In the genomic region with DNA sequence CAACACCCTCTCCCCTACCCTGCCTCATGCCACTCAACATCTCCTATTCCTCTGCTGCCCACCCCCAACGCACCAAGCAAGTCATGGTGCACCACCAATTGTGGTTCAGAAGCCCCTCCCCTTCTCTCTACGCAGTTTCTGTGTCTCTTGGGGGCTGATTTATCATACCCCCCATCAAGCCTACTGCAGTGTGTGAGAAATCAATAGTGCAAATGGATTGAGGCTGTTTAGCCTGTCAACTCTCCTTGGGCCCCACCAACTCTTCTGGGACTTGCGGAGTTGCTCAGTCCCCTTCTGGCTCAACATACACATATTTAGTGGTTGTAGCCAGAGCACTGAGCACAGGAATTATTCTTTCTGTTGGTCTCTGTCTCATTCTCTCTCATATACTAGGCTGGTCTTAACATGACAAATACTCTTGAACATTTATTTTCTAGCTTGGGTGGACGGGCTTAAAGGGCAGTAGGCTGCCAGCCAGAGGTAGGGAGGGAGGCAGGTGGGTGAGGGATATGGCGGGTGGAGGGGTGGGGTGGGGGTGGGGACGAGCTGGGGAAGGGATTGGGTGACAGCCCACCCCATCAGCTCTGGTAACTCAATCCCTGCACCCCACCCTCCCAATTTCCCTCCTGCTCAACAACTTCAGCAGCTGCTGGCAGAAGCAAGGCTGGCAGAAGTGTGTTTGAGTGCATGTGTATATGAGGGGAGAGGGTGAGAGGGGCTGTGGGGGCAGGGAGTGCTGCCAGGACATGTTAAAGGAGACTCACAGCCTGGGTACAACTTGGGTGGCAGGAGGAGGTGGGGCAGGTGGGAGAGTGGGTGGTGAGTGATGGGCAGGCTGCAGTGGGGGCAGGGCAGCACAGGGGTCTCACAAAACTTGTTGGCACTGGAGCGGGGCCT, we compare ENCODE assay signal across 10 cellular contexts. TPM values are rescaled to one million over a fixed set of nuclear protein-coding genes. Genes with fewer than 3 reads are reported as not detected.
A peak's percentile ranks its signal among the peaks of the same experiment; 100 is the strongest.
DNase-seq lines count a peak whose midpoint lies in the region; ATAC-seq and TF ChIP-seq lines count a peak whose summit lies in the region.
"Had no signal": no experiment of that assay in that cellular context is flagged by ENCODE, and none has a peak within 500 bp of the region (broad histone marks: within the 10 kb centered on the region; RNA-seq: fewer than 3 reads in every experiment).

No MANE protein-coding gene starts in this region.

- H3K9me3 Mint-ChIP-seq in CD14-positive monocyte (peaks cover 0 to 2% (median 0%) of the 10 kb centered on the region in 7 donors), nephron (no peaks in the 10 kb centered on the region), endothelial cell (ENCODE audit: unreplicated experiment) (no peaks in the 10 kb centered on the region)
- no peaks in the 10 kb centered on the region for H3K9me3 Mint-ChIP-seq in activated T-helper 2 cell treated with anti-CD3 and anti-CD28 coated beads, Interferon-gamma antibody, Interleukin-2, Interleukin-4, amounts not matched to agents 10 μg/mL and 5 μg/mL and 100 μg/mL, durations not matched to agents 14 hours and 24 hours and 36 hours
- H3K9me3 Mint-ChIP-seq: naive B cell had no signal

- peak overlapping the region; percentile 69 to 97 (median 84) for H3K27ac Mint-ChIP-seq in CD14-positive monocyte
- H3K27ac Mint-ChIP-seq in activated T-helper 2 cell treated with anti-CD3 and anti-CD28 coated beads, Interferon-gamma antibody, Interleukin-2, Interleukin-4, amounts not matched to agents 10 μg/mL and 5 μg/mL and 100 μg/mL, durations not matched to agents 14 hours and 24 hours and 36 hours = peak overlapping the region; percentile 33
- H3K27ac Mint-ChIP-seq in nephron = peak overlapping the region in 2 of 3 experiments; percentile 39 to 94
- no peak overlapping the region for H3K27ac Mint-ChIP-seq in endothelial cell (ENCODE audit: unreplicated experiment)

- intact Hi-C loops in CD14-positive monocyte (cut with micrococcal nuclease) = loop anchor here in 1 of 2 donors (2.0 kb wide), 1 partner anchor 39 kb away; no protein-coding TSS in a partner anchor
- intact Hi-C loops in activated T-helper 2 cell treated with anti-CD3 and anti-CD28 coated beads, Interferon-gamma antibody, Interleukin-2, Interleukin-4, amounts not matched to agents 10 μg/mL and 5 μg/mL and 100 μg/mL, durations not matched to agents 14 hours and 24 hours and 36 hours (cut with micrococcal nuclease) = no loop called here

- peaks cover 0 to 14% (median 8%) of the 10 kb centered on the region in 3 donors for H3K27me3 Mint-ChIP-seq in CD14-positive monocyte (ENCODE audit: low read depth in 3 of 3)
- no peaks in the 10 kb centered on the region for H3K27me3 Mint-ChIP-seq in activated T-helper 2 cell treated with anti-CD3 and anti-CD28 coated beads, Interferon-gamma antibody, Interleukin-2, Interleukin-4, amounts not matched to agents 10 μg/mL and 5 μg/mL and 100 μg/mL, durations not matched to agents 14 hours and 24 hours and 36 hours (ENCODE audit: low read depth)
- no peaks in the 10 kb centered on the region for H3K27me3 Mint-ChIP-seq in nephron (ENCODE audit: low read depth)
- peaks cover 14% of the 10 kb centered on the region for H3K27me3 Mint-ChIP-seq in endothelial cell (ENCODE audit: unreplicated experiment)
- H3K27me3 Mint-ChIP-seq: naive B cell had no signal

- H3K36me3 Mint-ChIP-seq in CD14-positive monocyte (peaks cover 4 to 7% of the 10 kb centered on the region in 2 donors), nephron (ENCODE audit: low read depth) (no peaks in the 10 kb centered on the region), endothelial cell (ENCODE audit: low read depth, unreplicated experiment) (no peaks in the 10 kb centered on the region)
- H3K36me3 Mint-ChIP-seq in activated T-helper 2 cell treated with anti-CD3 and anti-CD28 coated beads, Interferon-gamma antibody, Interleukin-2, Interleukin-4, amounts not matched to agents 10 μg/mL and 5 μg/mL and 100 μg/mL, durations not matched to agents 14 hours and 24 hours and 36 hours (ENCODE audit: low read depth) = no peaks in the 10 kb centered on the region
- H3K36me3 Mint-ChIP-seq: naive B cell had no signal

- DNase-seq in CD14-positive monocyte (ENCODE audit: low spot score) = no peak
- DNase-seq in NCI-H1092 (lab: John Stamatoyannopoulos, UW) = peak; percentile 78
- DNase-seq in activated T-helper 2 cell treated with anti-CD3 and anti-CD28 coated beads, Interferon-gamma antibody, Interleukin-2, Interleukin-4, amounts not matched to agents 10 μg/mL and 5 μg/mL and 100 μg/mL, durations not matched to agents 14 hours and 24 hours and 36 hours (ENCODE audit: low spot score) = no peak
- no peak for DNase-seq in omental fat pad (ENCODE audit: low spot score)
- no peak for DNase-seq in endothelial cell (ENCODE audit: low spot score)

- ATAC-seq in GM18511 (IDR thresholded peaks at IDR 0.05; ENCODE audit: unreplicated experiment) (no peak), omental fat pad (ENCODE audit: low FRiP score) (no peak), HG03520 (IDR thresholded peaks at IDR 0.05; ENCODE audit: unreplicated experiment) (no peak)

- H3K4me3 Mint-ChIP-seq in CD14-positive monocyte (no peak overlapping the region), nephron (peak overlapping the region in 2 of 3 experiments; percentile 48 to 65), endothelial cell (ENCODE audit: unreplicated experiment) (no peak overlapping the region)
- H3K4me3 Mint-ChIP-seq in activated T-helper 2 cell treated with anti-CD3 and anti-CD28 coated beads, Interferon-gamma antibody, Interleukin-2, Interleukin-4, amounts not matched to agents 10 μg/mL and 5 μg/mL and 100 μg/mL, durations not matched to agents 14 hours and 24 hours and 36 hours (ENCODE audit: low read depth) = no peak overlapping the region

- H3K4me1 Mint-ChIP-seq in CD14-positive monocyte = peaks cover 36% of the 10 kb centered on the region
- peaks cover 40% of the 10 kb centered on the region for H3K4me1 Mint-ChIP-seq in activated T-helper 2 cell treated with anti-CD3 and anti-CD28 coated beads, Interferon-gamma antibody, Interleukin-2, Interleukin-4, amounts not matched to agents 10 μg/mL and 5 μg/mL and 100 μg/mL, durations not matched to agents 14 hours and 24 hours and 36 hours (ENCODE audit: low read depth)
- peaks cover 17% of the 10 kb centered on the region for H3K4me1 Mint-ChIP-seq in nephron
- H3K4me1 Mint-ChIP-seq in endothelial cell (ENCODE audit: unreplicated experiment) = peaks cover 55% of the 10 kb centered on the region

- TF ChIP-seq CTCF in CD14-positive monocyte (IDR thresholded peaks at IDR 0.05) (no peak), nephron (IDR thresholded peaks at IDR 0.05; ENCODE audit: unreplicated experiment in 3 of 3) (no peak), omental fat pad (IDR thresholded peaks at IDR 0.05) (no peak), endothelial cell (IDR thresholded peaks at IDR 0.05; ENCODE audit: unreplicated experiment) (no peak)

RNA-seq across cellular contexts. Expression of a gene that starts 4.9 kb away (rescaled TPM):
- 10 to 100 TPM; 14.9 to 29.4 TPM for polyA plus RNA-seq in CD14-positive monocyte
- 30.4 and 35.1 TPM in 2 replicates for total RNA-seq in activated T-helper 2 cell treated with anti-CD3 and anti-CD28 coated beads, Interferon-gamma antibody, Interleukin-2, Interleukin-4, amounts not matched to agents 10 μg/mL and 5 μg/mL and 100 μg/mL, durations not matched to agents 14 hours and 24 hours and 36 hours
- total RNA-seq in omental fat pad = 10 to 100 TPM; 26.7 to 61.5 (median 35.9) TPM
- total RNA-seq in endothelial cell (ENCODE audit: unreplicated experiment) = 42.8 TPM

RNA-seq across cellular contexts. Expression of a gene that starts 26.2 kb away (rescaled TPM):
- polyA plus RNA-seq in CD14-positive monocyte = under 1 TPM in 1 of 2 donors, not detected in 1; 0.11 TPM
- total RNA-seq in activated T-helper 2 cell treated with anti-CD3 and anti-CD28 coated beads, Interferon-gamma antibody, Interleukin-2, Interleukin-4, amounts not matched to agents 10 μg/mL and 5 μg/mL and 100 μg/mL, durations not matched to agents 14 hours and 24 hours and 36 hours = 126 and 133 TPM in 2 replicates
- 1 to 10 TPM in 2 of 4 donors, under 1 TPM in 2; 0.56 to 4.3 (median 1.7) TPM for total RNA-seq in omental fat pad
- 18.2 TPM for total RNA-seq in endothelial cell (ENCODE audit: unreplicated experiment)

RNA-seq across cellular contexts. Expression of a gene that starts 50.6 kb away (rescaled TPM):
- polyA plus RNA-seq in CD14-positive monocyte = not detected
- 0.48 TPM in 1 of 2 replicates, not detected in the other for total RNA-seq in activated T-helper 2 cell treated with anti-CD3 and anti-CD28 coated beads, Interferon-gamma antibody, Interleukin-2, Interleukin-4, amounts not matched to agents 10 μg/mL and 5 μg/mL and 100 μg/mL, durations not matched to agents 14 hours and 24 hours and 36 hours
- 1 to 10 TPM in 1 of 4 donors, under 1 TPM in 1, not detected in 2; 0.60 to 2.0 TPM for total RNA-seq in omental fat pad
- 1.1 TPM for total RNA-seq in endothelial cell (ENCODE audit: unreplicated experiment)
- total RNA-seq: tibial nerve had no signal

Comparison
In these comparisons a context has a peak if more than half of its experiments do, and no peak if none do; other contexts are left out.
1. H3K4me3 Mint-ChIP-seq: peak in nephron (2 of 3); none in CD14-positive monocyte (0 of 2), activated T-helper 2 cell treated with anti-CD3 and anti-CD28 coated beads, Interferon-gamma antibody, Interleukin-2, Interleukin-4, amounts not matched to agents 10 μg/mL and 5 μg/mL and 100 μg/mL, durations not matched to agents 14 hours and 24 hours and 36 hours (single experiment) and endothelial cell (single experiment).